16 cellular contexts compared by ENCODE assay signal in the genomic region with DNA sequence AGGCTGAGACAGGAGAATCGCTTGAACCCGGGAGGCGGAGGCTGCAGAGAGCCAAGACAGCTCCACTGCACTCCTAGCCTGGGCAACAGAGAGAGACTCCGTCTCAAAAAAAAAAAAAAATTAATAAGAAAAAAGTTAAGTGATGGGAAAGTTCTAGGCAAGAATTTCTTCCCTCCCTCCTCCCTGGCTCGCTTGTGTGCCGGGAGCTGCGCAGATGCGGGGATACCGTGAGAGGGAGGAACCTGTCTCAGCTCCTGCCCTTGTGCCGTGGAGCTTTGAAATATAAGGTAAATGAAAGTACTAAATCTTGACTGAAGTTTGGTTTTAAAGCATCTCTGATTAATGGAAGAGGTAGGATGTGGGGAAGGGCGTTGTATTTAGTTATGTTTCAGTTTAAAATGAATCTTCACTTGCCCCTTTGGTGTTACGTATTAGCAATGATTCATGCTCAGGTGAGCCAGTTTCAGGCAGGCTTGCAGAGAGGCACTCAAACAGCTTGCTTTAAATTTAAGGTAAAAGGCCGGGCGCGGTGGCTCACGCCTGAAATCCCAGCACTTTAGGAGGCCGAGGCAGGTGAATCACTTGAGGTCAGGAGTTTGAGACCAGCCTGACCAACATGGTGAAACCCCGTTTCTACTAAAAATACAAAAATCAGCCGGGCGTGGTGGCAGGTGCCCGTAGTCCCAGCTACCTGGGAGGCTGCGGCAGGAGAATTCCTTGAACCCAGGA. TPM values are rescaled to one million over a fixed set of nuclear protein-coding genes. Genes with fewer than 3 reads are reported as not detected.
DNase-seq lines count a peak whose midpoint lies in the region; ATAC-seq and TF ChIP-seq lines count a peak whose summit lies in the region.
"Had no signal": no experiment of that assay in that cellular context is flagged by ENCODE, and none has a peak within 500 bp of the region (broad histone marks: within the 10 kb centered on the region; RNA-seq: fewer than 3 reads in every experiment).

No MANE protein-coding gene starts in this region.

- no peaks in the 10 kb centered on the region for H3K4me1 ChIP-seq in HEK293 (ENCODE audit: control insufficient read depth, insufficient read depth, low read length)

- H3K36me3 ChIP-seq in HEK293 (ENCODE audit: control insufficient read depth in 2 of 2, insufficient read depth in 1 of 2, low read length in 2 of 2), result peaks cover 0 to under 1% of the 10 kb centered on the region in 2 experiments; a peak in 1 of 3 replicates
- H3K36me3 ChIP-seq: tibial artery had no signal

- H3K4me3 ChIP-seq in HEK293 (ENCODE audit: low read depth, low read length), result no peak overlapping the region

- peak overlapping the region; percentile 40 for H3K27ac Mint-ChIP-seq in activated CD4-positive, alpha-beta T cell treated with anti-CD3 and anti-CD28 coated beads, Interleukin-2, amount 10 ng/mL, durations not matched to agents 24 days and 14 days
- H3K27ac Mint-ChIP-seq in effector memory CD8-positive, alpha-beta T cell, result peak overlapping the region; percentile 93 to 94
- peak overlapping the region; percentile 82 for H3K27ac Mint-ChIP-seq in progenitor cell of endocrine pancreas
- H3K27ac Mint-ChIP-seq in stimulated activated naive CD8-positive, alpha-beta T cell treated with anti-CD3 and anti-CD28 coated beads, Interleukin-15, amount 100 ng/mL, for 72 hours, result no peak overlapping the region

- H3K9me3 ChIP-seq in HEK293 (ENCODE audit: control insufficient read depth, insufficient read depth, low read depth, low read length), result no peaks in the 10 kb centered on the region
- H3K9me3 ChIP-seq: left ventricle myocardium inferior, tibial artery had no signal

- H3K9me3 Mint-ChIP-seq in activated CD4-positive, alpha-beta T cell treated with anti-CD3 and anti-CD28 coated beads, Interleukin-2, amount 10 ng/mL, durations not matched to agents 24 days and 14 days, result no peaks in the 10 kb centered on the region
- no peaks in the 10 kb centered on the region for H3K9me3 Mint-ChIP-seq in effector memory CD8-positive, alpha-beta T cell
- H3K9me3 Mint-ChIP-seq in progenitor cell of endocrine pancreas (ENCODE audit: low read depth), result no peaks in the 10 kb centered on the region
- H3K9me3 Mint-ChIP-seq in stimulated activated naive CD8-positive, alpha-beta T cell treated with anti-CD3 and anti-CD28 coated beads, Interleukin-15, amount 100 ng/mL, for 72 hours, result no peaks in the 10 kb centered on the region
- H3K9me3 Mint-ChIP-seq: activated naive CD4-positive, alpha-beta T cell treated with anti-CD3 and anti-CD28 coated beads, Interleukin-2, amount 10 ng/mL, durations not matched to agents 7 days and 5 days had no signal

- TF ChIP-seq CTCF in HEK293 (tag by site-specific recombination; IDR thresholded peaks at IDR 0.05) (no peak), progenitor cell of endocrine pancreas (IDR thresholded peaks at IDR 0.05; ENCODE audit: unreplicated experiment) (no peak)

- ATAC-seq in effector memory CD8-positive, alpha-beta T cell (replicated peaks), result no peak
- ATAC-seq in stimulated activated naive CD8-positive, alpha-beta T cell treated with anti-CD3 and anti-CD28 coated beads, Interleukin-15, amount 100 ng/mL, for 72 hours, result no peak
- no peak for ATAC-seq in HG02759 (IDR thresholded peaks at IDR 0.05; ENCODE audit: unreplicated experiment)

- peaks cover 20% of the 10 kb centered on the region for H3K27me3 Mint-ChIP-seq in activated CD4-positive, alpha-beta T cell treated with anti-CD3 and anti-CD28 coated beads, Interleukin-2, amount 10 ng/mL, durations not matched to agents 24 days and 14 days
- peaks cover 5 to 14% of the 10 kb centered on the region in 2 donors for H3K27me3 Mint-ChIP-seq in effector memory CD8-positive, alpha-beta T cell
- H3K27me3 Mint-ChIP-seq in progenitor cell of endocrine pancreas, result peaks cover 3% of the 10 kb centered on the region
- no peaks in the 10 kb centered on the region for H3K27me3 Mint-ChIP-seq in stimulated activated naive CD8-positive, alpha-beta T cell treated with anti-CD3 and anti-CD28 coated beads, Interleukin-15, amount 100 ng/mL, for 72 hours

- DNase-seq in activated CD4-positive, alpha-beta T cell treated with anti-CD3 and anti-CD28 coated beads, Interleukin-2, amount 10 ng/mL, durations not matched to agents 24 days and 14 days, result no peak
- no peak for DNase-seq in activated CD4-positive, alpha-beta T cell treated with anti-CD3 and anti-CD28 coated beads for 48 hours
- no peak for DNase-seq in effector memory CD8-positive, alpha-beta T cell
- DNase-seq in progenitor cell of endocrine pancreas (ENCODE audit: low spot score, unreplicated experiment) (no peak), HuH-7 (ENCODE audit: low spot score) (no peak)
- no peak for DNase-seq in stimulated activated naive CD8-positive, alpha-beta T cell treated with anti-CD3 and anti-CD28 coated beads, Interleukin-15, amount 100 ng/mL, for 72 hours
- DNase-seq: activated CD8-positive, alpha-beta memory T cell treated with anti-CD3 and anti-CD28 coated beads for 24 hours; activated naive CD4-positive, alpha-beta T cell treated with anti-CD3 and anti-CD28 coated beads, Interleukin-2, amount 10 ng/mL, durations not matched to agents 7 days and 5 days; left ventricle myocardium inferior; NCI-H2029 treated with DMSO at 0.1 percent for 48 hours; NCI-H510A treated with DMSO at 0.1 percent for 48 hours; stimulated activated CD8-positive, alpha-beta memory T cell treated with anti-CD3 and anti-CD28 coated beads, Interleukin-4, amount 100 ng/mL, for 48 hours; tibial artery had no signal

- intact Hi-C loops in activated CD4-positive, alpha-beta T cell treated with anti-CD3 and anti-CD28 coated beads, Interleukin-2, amount 10 ng/mL, durations not matched to agents 24 days and 14 days (cut with micrococcal nuclease), result no loop called here

- H3K4me1 Mint-ChIP-seq in activated CD4-positive, alpha-beta T cell treated with anti-CD3 and anti-CD28 coated beads, Interleukin-2, amount 10 ng/mL, durations not matched to agents 24 days and 14 days, result peaks cover 20% of the 10 kb centered on the region
- H3K4me1 Mint-ChIP-seq in effector memory CD8-positive, alpha-beta T cell (ENCODE audit: low read depth in 2 of 2), result peaks cover 20 to 21% of the 10 kb centered on the region in 2 donors
- peaks cover 8% of the 10 kb centered on the region for H3K4me1 Mint-ChIP-seq in progenitor cell of endocrine pancreas (ENCODE audit: low read depth)
- peaks cover 32% of the 10 kb centered on the region for H3K4me1 Mint-ChIP-seq in stimulated activated naive CD8-positive, alpha-beta T cell treated with anti-CD3 and anti-CD28 coated beads, Interleukin-15, amount 100 ng/mL, for 72 hours

- no peak overlapping the region for H3K27ac ChIP-seq in HEK293 (ENCODE audit: extremely low read depth, low read depth, low read length)

- H3K36me3 Mint-ChIP-seq in activated CD4-positive, alpha-beta T cell treated with anti-CD3 and anti-CD28 coated beads, Interleukin-2, amount 10 ng/mL, durations not matched to agents 24 days and 14 days (ENCODE audit: low read depth), result peaks cover 4% of the 10 kb centered on the region
- H3K36me3 Mint-ChIP-seq in effector memory CD8-positive, alpha-beta T cell (ENCODE audit: insufficient read depth), result peaks cover 23% of the 10 kb centered on the region
- no peaks in the 10 kb centered on the region for H3K36me3 Mint-ChIP-seq in progenitor cell of endocrine pancreas (ENCODE audit: insufficient read depth)

- peak overlapping the region; percentile 33 for H3K4me3 Mint-ChIP-seq in activated CD4-positive, alpha-beta T cell treated with anti-CD3 and anti-CD28 coated beads, Interleukin-2, amount 10 ng/mL, durations not matched to agents 24 days and 14 days
- no peak overlapping the region for H3K4me3 Mint-ChIP-seq in effector memory CD8-positive, alpha-beta T cell
- peak overlapping the region; percentile 28 for H3K4me3 Mint-ChIP-seq in progenitor cell of endocrine pancreas (ENCODE audit: low read depth)
- H3K4me3 Mint-ChIP-seq in stimulated activated naive CD8-positive, alpha-beta T cell treated with anti-CD3 and anti-CD28 coated beads, Interleukin-15, amount 100 ng/mL, for 72 hours, result peak overlapping the region in 1 of 2 donors; percentile 13

- CTCF ChIA-PET in HEK293 (lab: Yijun Ruan, JAX), result interaction anchor here (2.7 kb wide), 1 partner anchor 171 kb away, joined by 8 read pairs; no protein-coding TSS in a partner anchor

- POLR2A ChIA-PET in HEK293 (lab: Yijun Ruan, JAX), result no interaction called here

TF ChIP-seq in HEK293, 187 proteins besides CTCF, POLR2A, EP300 and RAD21:
- TF ChIP-seq, protein P1, sequence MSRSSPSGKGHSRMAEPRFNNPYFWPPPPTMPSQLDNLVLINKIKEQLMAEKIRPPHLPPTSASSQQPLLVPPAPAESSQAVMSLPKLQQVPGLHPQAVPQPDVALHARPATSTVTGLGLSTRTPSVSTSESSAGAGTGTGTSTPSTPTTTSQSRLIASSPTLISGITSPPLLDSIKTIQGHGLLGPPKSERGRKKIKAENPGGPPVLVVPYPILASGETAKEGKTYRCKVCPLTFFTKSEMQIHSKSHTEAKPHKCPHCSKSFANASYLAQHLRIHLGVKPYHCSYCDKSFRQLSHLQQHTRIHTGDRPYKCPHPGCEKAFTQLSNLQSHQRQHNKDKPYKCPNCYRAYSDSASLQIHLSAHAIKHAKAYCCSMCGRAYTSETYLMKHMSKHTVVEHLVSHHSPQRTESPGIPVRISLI (tag by site-specific recombination; IDR thresholded peaks at IDR 0.05), result peak; percentile 42; the same call in 1 of the 2 replicates
- TF ChIP-seq ZNF776 (tag by site-specific recombination; IDR thresholded peaks at IDR 0.05; ENCODE audit: borderline replicate concordance), result no peak

RNA-seq across cellular contexts. Expression of a gene that starts 1.4 kb away (rescaled TPM):
- total RNA-seq in activated CD4-positive, alpha-beta T cell treated with anti-CD3 and anti-CD28 coated beads, Interleukin-2, amount 10 ng/mL, durations not matched to agents 24 days and 14 days, result 24.8 and 25.7 TPM in 2 replicates
- 30.9 and 32.3 TPM in 2 replicates for total RNA-seq in progenitor cell of endocrine pancreas

RNA-seq across cellular contexts. Expression of a gene that starts 30.5 kb away (rescaled TPM):
- total RNA-seq in activated CD4-positive, alpha-beta T cell treated with anti-CD3 and anti-CD28 coated beads, Interleukin-2, amount 10 ng/mL, durations not matched to agents 24 days and 14 days, result 16.3 and 17.2 TPM in 2 replicates
- total RNA-seq in progenitor cell of endocrine pancreas, result 1.4 TPM in 2 replicates

RNA-seq across cellular contexts. Expression of a gene that starts 31.4 kb away (rescaled TPM):
- total RNA-seq in activated CD4-positive, alpha-beta T cell treated with anti-CD3 and anti-CD28 coated beads, Interleukin-2, amount 10 ng/mL, durations not matched to agents 24 days and 14 days, result 0.43 and 0.65 TPM in 2 replicates
- 0.17 and 0.33 TPM in 2 replicates for total RNA-seq in progenitor cell of endocrine pancreas
- total RNA-seq: G401 had no signal

RNA-seq across cellular contexts. Expression of a gene that starts 44.4 kb away (rescaled TPM):
- total RNA-seq in activated CD4-positive, alpha-beta T cell treated with anti-CD3 and anti-CD28 coated beads, Interleukin-2, amount 10 ng/mL, durations not matched to agents 24 days and 14 days, result not detected in 2 replicates
- 2.0 and 3.1 TPM in 2 replicates for total RNA-seq in progenitor cell of endocrine pancreas

Comparison
In these comparisons a context has a peak if more than half of its experiments do, and no peak if none do; other contexts are left out.
1. H3K27ac Mint-ChIP-seq: peak in activated CD4-positive, alpha-beta T cell treated with anti-CD3 and anti-CD28 coated beads, Interleukin-2, amount 10 ng/mL, durations not matched to agents 24 days and 14 days (single experiment), effector memory CD8-positive, alpha-beta T cell (2 of 2) and progenitor cell of endocrine pancreas (single experiment); none in stimulated activated naive CD8-positive, alpha-beta T cell treated with anti-CD3 and anti-CD28 coated beads, Interleukin-15, amount 100 ng/mL, for 72 hours (0 of 2).
2. H3K4me3 Mint-ChIP-seq: peak in activated CD4-positive, alpha-beta T cell treated with anti-CD3 and anti-CD28 coated beads, Interleukin-2, amount 10 ng/mL, durations not matched to agents 24 days and 14 days (single experiment) and progenitor cell of endocrine pancreas (single experiment); none in effector memory CD8-positive, alpha-beta T cell (0 of 2).